8 cellular contexts compared by ENCODE assay signal in the genomic region with DNA sequence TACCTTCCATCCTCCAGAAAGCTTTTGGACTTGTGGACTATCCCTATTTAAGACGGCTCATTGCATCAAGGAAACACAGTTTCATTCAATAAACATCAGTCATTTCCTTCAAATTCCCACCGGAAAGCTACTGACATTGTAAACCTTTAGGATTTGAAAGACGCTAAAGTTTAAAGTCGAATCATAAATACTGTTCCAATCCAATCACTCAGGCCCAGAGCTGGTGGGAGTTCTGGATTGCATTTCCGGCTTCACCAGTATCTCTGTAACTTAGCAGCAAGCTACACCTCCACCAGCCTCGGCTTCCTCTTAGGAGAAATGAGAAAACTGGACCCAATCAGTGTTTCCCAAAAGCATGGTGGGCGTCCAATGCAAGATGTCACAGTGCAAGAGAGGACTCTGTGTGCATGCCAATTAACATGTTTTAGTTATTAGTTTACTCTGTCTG. TPM values are rescaled to one million over a fixed set of nuclear protein-coding genes. Genes with fewer than 3 reads are reported as not detected.
A peak's percentile ranks its signal among the peaks of the same experiment; 100 is the strongest.
DNase-seq lines count a peak whose midpoint lies in the region; ATAC-seq, FAIRE-seq and TF ChIP-seq lines count a peak whose summit lies in the region.

No MANE protein-coding gene starts in this region.

- peaks cover 8 to 9% of the 10 kb centered on the region in 2 donors for H3K4me1 ChIP-seq in neuronal stem cell (ENCODE audit: control insufficient read depth in 2 of 2, insufficient read depth in 1 of 2, low read depth in 1 of 2, low read length in 2 of 2)

- H2BK15ac ChIP-seq in neuronal stem cell (ENCODE audit: low read length), result no peak overlapping the region

- no peak overlapping the region for H2BK5ac ChIP-seq in neuronal stem cell (ENCODE audit: low read length)

- H3K9me3 ChIP-seq in neuronal stem cell (replicated peaks in 1 of 2; ENCODE audit: control insufficient read depth in 2 of 2, insufficient read depth in 1 of 2, low read depth in 1 of 2, low read length in 2 of 2), result no peaks in the 10 kb centered on the region

- ATAC-seq in GM21390 (IDR thresholded peaks at IDR 0.05; ENCODE audit: unreplicated experiment) (no peak), GM18873 (IDR thresholded peaks at IDR 0.05; ENCODE audit: low FRiP score, unreplicated experiment) (no peak), HG03159 (IDR thresholded peaks at IDR 0.05; ENCODE audit: unreplicated experiment) (no peak)

- peak overlapping the region in 1 of 2 donors; percentile 74 for H3K4me3 ChIP-seq in neuronal stem cell (ENCODE audit: low read length in 2 of 2)

- H2BK12ac ChIP-seq in neuronal stem cell (ENCODE audit: low read length), result no peak overlapping the region

- POLR2A ChIA-PET in RWPE1 (lab: Yijun Ruan, JAX; ENCODE audit: low non-redundant PET), result no interaction called here

- DNase-seq in GM19239 (ENCODE audit: insufficient read length, low spot score) (no peak), RWPE1 (ENCODE audit: low spot score) (peak; percentile 45), epidermal melanocyte (ENCODE audit: insufficient read length, low spot score) (peak; percentile 44), neuronal stem cell (ENCODE audit: low spot score) (no peak), NCI-H1417 treated with DMSO at 0.1 percent for 48 hours (lab: John Stamatoyannopoulos, UW) (no peak)

- WGBS in neuronal stem cell (ENCODE audit: extremely low coverage in 2 of 2, insufficient read length in 2 of 2, insufficient replicate concordance in 1 of 2), 2 donors, result no CpG with 5 or more reads among the region's 7 CpGs

- no peaks in the 10 kb centered on the region for H3K27me3 ChIP-seq in neuronal stem cell (ENCODE audit: control insufficient read depth in 3 of 3, insufficient read depth in 3 of 3, low read depth in 1 of 3, low read length in 3 of 3)

- no peak overlapping the region for H3K23ac ChIP-seq in neuronal stem cell (ENCODE audit: low read depth, low read length, poor library complexity)

- H3K4me2 ChIP-seq in neuronal stem cell (ENCODE audit: insufficient read depth, low read length, poor library complexity, severe bottlenecking), result peak overlapping the region; percentile 40

- CTCF ChIA-PET in RWPE1 (lab: Yijun Ruan, JAX), result interaction anchor here (1.0 kb wide), 1 partner anchor 26 kb away, joined by 4 read pairs; no protein-coding TSS in a partner anchor

- H3K9ac ChIP-seq in neuronal stem cell (ENCODE audit: low read depth, low read length, poor library complexity), result no peak overlapping the region

- H2AFZ ChIP-seq in neuronal stem cell (ENCODE audit: low read length), result peak overlapping the region; percentile 98

- no peak overlapping the region for H4K8ac ChIP-seq in neuronal stem cell (ENCODE audit: low read depth, low read length)

- H2BK120ac ChIP-seq in neuronal stem cell (ENCODE audit: low read depth, low read length), result no peak overlapping the region

- peak; percentile 73 for FAIRE-seq in GM19239 (lab: Jason Lieb, UNC)

- H3K36me3 ChIP-seq in neuronal stem cell (replicated peaks in 1 of 2; ENCODE audit: control insufficient read depth in 2 of 2, insufficient read depth in 2 of 2, low read length in 2 of 2), result peaks cover 0 to 6% of the 10 kb centered on the region in 2 donors

- no peak overlapping the region for H4K91ac ChIP-seq in neuronal stem cell (ENCODE audit: low read depth, low read length, poor library complexity)

- H3K4ac ChIP-seq in neuronal stem cell (ENCODE audit: low read length), result no peak overlapping the region

- TF ChIP-seq CTCF in RWPE1 (conservative IDR thresholded peaks at IDR 0.05; ENCODE audit: low read depth), result no peak

- no peak overlapping the region for H3K18ac ChIP-seq in neuronal stem cell (ENCODE audit: low read length)

- H3K14ac ChIP-seq in neuronal stem cell (ENCODE audit: low read length), result no peak overlapping the region

- H3K27ac ChIP-seq in RWPE1 (peak overlapping the region; percentile 86), neuronal stem cell (replicated peaks; ENCODE audit: low read length) (no peak overlapping the region)

- peaks cover 7% of the 10 kb centered on the region for H3K79me1 ChIP-seq in neuronal stem cell (ENCODE audit: low read depth, low read length)

- H2AK5ac ChIP-seq in neuronal stem cell (ENCODE audit: low read depth, low read length), result no peak overlapping the region

RNA-seq across cellular contexts. Expression of gene WDFY1, which starts 1.6 kb away (rescaled TPM):
- polyA plus RNA-seq in neuronal stem cell (2013, experiment 1 of 2), result 48.2 TPM
- 49.2 TPM for polyA plus RNA-seq in neuronal stem cell (2013, experiment 2 of 2)

RNA-seq across cellular contexts. Expression of gene MRPL44, which starts 13.7 kb away (rescaled TPM):
- polyA plus RNA-seq in neuronal stem cell (2013, experiment 1 of 2), result 33.4 TPM
- 35.3 TPM for polyA plus RNA-seq in neuronal stem cell (2013, experiment 2 of 2)

Comparison
In these comparisons a context has a peak if more than half of its experiments do, and no peak if none do; other contexts are left out.
1. DNase-seq: peak in RWPE1 (single experiment) and epidermal melanocyte (single experiment); none in GM19239 (single experiment), neuronal stem cell (single experiment) and NCI-H1417 treated with DMSO at 0.1 percent for 48 hours (single experiment).